Comparison of ENCODE assay signal across 9 cellular contexts in genomic region chr14:56555921-56556570, GRCh38. TPM values are rescaled to one million over a fixed set of nuclear protein-coding genes. Genes with fewer than 3 reads are reported as not detected.
DNase-seq lines count a peak whose midpoint lies in the region; ATAC-seq and TF ChIP-seq lines count a peak whose summit lies in the region.
"Had no signal": no experiment of that assay in that cellular context is flagged by ENCODE, and none has a peak within 500 bp of the region (broad histone marks: within the 10 kb centered on the region; RNA-seq: fewer than 3 reads in every experiment).

No MANE protein-coding gene starts in this region.

- H3K27ac Mint-ChIP-seq in stimulated activated memory B cell treated with anti-CD40 and anti-IgM and Interleukin-4, amounts not matched to agents 10 μg/mL and 1 μg/mL and 100 μg/mL, for 72 hours, result no peak overlapping the region
- H3K27ac Mint-ChIP-seq: activated naive CD8-positive, alpha-beta T cell had no signal

- TF ChIP-seq CTCF in heart right ventricle (IDR thresholded peaks at IDR 0.05) (peak in 7 of 9 donors; percentile 18 to 53 (median 41)), right atrium auricular region (IDR thresholded peaks at IDR 0.05) (peak in 1 of 2 donors; percentile 54), choroid plexus epithelial cell (conservative IDR thresholded peaks at IDR 0.05; ENCODE audit: low read depth, low read length) (peak; percentile 77), coronary artery (IDR thresholded peaks at IDR 0.05) (no peak)

- no peaks in the 10 kb centered on the region for H3K4me1 Mint-ChIP-seq in stimulated activated memory B cell treated with anti-CD40 and anti-IgM and Interleukin-4, amounts not matched to agents 10 μg/mL and 1 μg/mL and 100 μg/mL, for 72 hours

- no peaks in the 10 kb centered on the region for H3K36me3 ChIP-seq in heart right ventricle
- no peaks in the 10 kb centered on the region for H3K36me3 ChIP-seq in right atrium auricular region

- ATAC-seq in heart right ventricle, result no peak
- ATAC-seq in stimulated activated memory B cell treated with anti-CD40 and anti-IgM and Interleukin-4, amounts not matched to agents 10 μg/mL and 1 μg/mL and 100 μg/mL, for 72 hours, result no peak
- no peak for ATAC-seq in HG02642 (IDR thresholded peaks at IDR 0.05; ENCODE audit: poor library complexity, unreplicated experiment)

- H3K27me3 ChIP-seq in heart right ventricle (peaks cover 0 to 67% (median 41%) of the 10 kb centered on the region in 7 donors), right atrium auricular region (no peaks in the 10 kb centered on the region)

- no peak for DNase-seq in heart right ventricle
- no peak for DNase-seq in right atrium auricular region (ENCODE audit: low spot score)
- peak; percentile 49 for DNase-seq in NCI-H2227 (lab: John Stamatoyannopoulos, UW; ENCODE audit: unreplicated experiment)
- DNase-seq in choroid plexus epithelial cell (ENCODE audit: low read depth), result peak; percentile 78
- DNase-seq in non-pigmented ciliary epithelial cell (ENCODE audit: low read depth), result peak; percentile 17
- DNase-seq in coronary artery (ENCODE audit: low spot score), result no peak

- no peaks in the 10 kb centered on the region for H3K36me3 Mint-ChIP-seq in stimulated activated memory B cell treated with anti-CD40 and anti-IgM and Interleukin-4, amounts not matched to agents 10 μg/mL and 1 μg/mL and 100 μg/mL, for 72 hours
- H3K36me3 Mint-ChIP-seq: activated naive CD8-positive, alpha-beta T cell had no signal

- H3K9me3 ChIP-seq in heart right ventricle, result no peaks in the 10 kb centered on the region
- H3K9me3 ChIP-seq in right atrium auricular region, result no peaks in the 10 kb centered on the region

- H3K4me3 Mint-ChIP-seq in stimulated activated memory B cell treated with anti-CD40 and anti-IgM and Interleukin-4, amounts not matched to agents 10 μg/mL and 1 μg/mL and 100 μg/mL, for 72 hours, result no peak overlapping the region
- H3K4me3 Mint-ChIP-seq: activated naive CD8-positive, alpha-beta T cell had no signal

- no peaks in the 10 kb centered on the region for H3K9me3 Mint-ChIP-seq in stimulated activated memory B cell treated with anti-CD40 and anti-IgM and Interleukin-4, amounts not matched to agents 10 μg/mL and 1 μg/mL and 100 μg/mL, for 72 hours

- 48 to 67% methylated on average over 5 of the region's 5 CpGs for WGBS in heart right ventricle, 2 donors

- H3K4me1 ChIP-seq in heart right ventricle, result no peaks in the 10 kb centered on the region
- H3K4me1 ChIP-seq in right atrium auricular region, result no peaks in the 10 kb centered on the region

- peaks cover 27% of the 10 kb centered on the region for H3K27me3 Mint-ChIP-seq in stimulated activated memory B cell treated with anti-CD40 and anti-IgM and Interleukin-4, amounts not matched to agents 10 μg/mL and 1 μg/mL and 100 μg/mL, for 72 hours

- intact Hi-C loops in heart right ventricle (cut with DNase I), result no loop called here

- H3K27ac ChIP-seq in heart right ventricle, result no peak overlapping the region
- H3K27ac ChIP-seq in right atrium auricular region, result no peak overlapping the region
- no peak overlapping the region for H3K27ac ChIP-seq in coronary artery

- H3K4me3 ChIP-seq in heart right ventricle, result no peak overlapping the region
- H3K4me3 ChIP-seq in right atrium auricular region, result no peak overlapping the region
- H3K4me3 ChIP-seq in choroid plexus epithelial cell (ENCODE audit: low read depth, low read length), result no peak overlapping the region
- H3K4me3 ChIP-seq in coronary artery, result no peak overlapping the region

RNA-seq across cellular contexts. Expression of gene TMEM260, which starts 23.6 kb away (rescaled TPM):
- total RNA-seq in heart right ventricle (10 to 100 TPM in 1 of 10 donors, 1 to 10 TPM in 9; 4.7 to 10.1 (median 5.2) TPM), right atrium auricular region (1 to 10 TPM; 5.5 to 7.0 TPM)
- polyA plus RNA-seq in heart right ventricle, result 1 to 10 TPM; 2.5 to 8.6 TPM

Comparison
In these comparisons a context has a peak if more than half of its experiments do, and no peak if none do; other contexts are left out.
1. DNase-seq: peak in NCI-H2227 (single experiment), choroid plexus epithelial cell (single experiment) and non-pigmented ciliary epithelial cell (single experiment); none in heart right ventricle (0 of 2), right atrium auricular region (single experiment) and coronary artery (single experiment).